ENCODE assay signal across 30 cellular contexts in the genomic region with DNA sequence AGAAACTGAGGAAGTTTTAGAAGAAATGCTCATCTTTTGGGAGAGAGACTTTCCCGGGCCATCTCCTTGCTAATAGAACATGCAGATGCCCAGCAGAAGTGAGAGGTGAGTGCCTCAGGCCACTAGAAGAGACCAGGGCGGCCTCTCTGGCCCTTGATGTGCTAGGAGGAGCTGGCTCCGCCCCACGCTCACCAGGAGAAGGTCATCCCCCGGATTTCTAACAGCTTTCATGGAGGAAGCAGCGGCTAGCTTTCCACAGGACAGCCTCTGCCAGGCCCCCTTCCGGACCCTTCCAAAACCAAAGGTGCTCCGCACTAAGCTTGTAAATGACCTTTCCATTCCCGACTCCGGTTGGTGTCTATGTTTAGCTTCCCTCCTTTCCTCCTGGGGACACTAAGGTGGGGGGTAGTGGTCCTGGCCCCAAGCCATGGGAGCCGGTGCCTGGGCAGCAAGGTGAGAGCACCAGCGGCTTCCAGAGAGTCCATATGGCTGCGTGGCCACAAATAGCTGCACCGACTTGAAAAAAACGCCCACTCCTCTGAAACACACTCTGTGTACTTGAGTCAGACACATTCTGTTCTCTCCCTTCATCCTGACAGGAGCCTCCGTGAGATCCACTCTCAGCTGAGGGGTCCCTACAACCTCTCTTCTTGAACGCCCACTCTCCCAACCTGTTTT.
DNase-seq lines count a peak whose midpoint lies in the region; ATAC-seq and TF ChIP-seq lines count a peak whose summit lies in the region.
"Had no signal": no experiment of that assay in that cellular context is flagged by ENCODE, and none has a peak within 500 bp of the region (broad histone marks: within the 10 kb centered on the region; RNA-seq: fewer than 3 reads in every experiment).

No MANE protein-coding gene starts in this region.

- no peak overlapping the region for H2AFZ ChIP-seq in trophoblast cell (ENCODE audit: insufficient read depth, low read length, poor library complexity)
- H2AFZ ChIP-seq: GM23248 had no signal

- no peaks in the 10 kb centered on the region for H3K36me3 ChIP-seq in endodermal cell (ENCODE audit: control insufficient read depth, insufficient read depth, low read length)
- no peaks in the 10 kb centered on the region for H3K36me3 ChIP-seq in HAP-1 (replicated peaks)
- H3K36me3 ChIP-seq in trophoblast cell (ENCODE audit: control insufficient read depth in 1 of 2, insufficient read depth in 2 of 2, low read length in 2 of 2) = no peaks in the 10 kb centered on the region
- no peaks in the 10 kb centered on the region for H3K36me3 ChIP-seq in psoas muscle (ENCODE audit: insufficient read depth in 1 of 2, low read depth in 1 of 2)
- H3K36me3 ChIP-seq: heart right ventricle, thoracic aorta had no signal

- no peak overlapping the region for H3K14ac ChIP-seq in trophoblast cell (ENCODE audit: low read length)

- no peak overlapping the region for H3K27ac Mint-ChIP-seq in endodermal cell
- no peak overlapping the region for H3K27ac Mint-ChIP-seq in nephron progenitor cell
- H3K27ac Mint-ChIP-seq: activated B cell treated with CpG ODN at 0.5 μM for 24 hours; activated T-cell treated with anti-CD3 and anti-CD28 coated beads, Interleukin-2, amount 50 U/mL, for 72 hours; CD4-positive, CD25-positive, alpha-beta regulatory T cell had no signal

- H3K9ac ChIP-seq in endodermal cell (ENCODE audit: extremely low read depth, low read length, poor library complexity, severe bottlenecking) (no peak overlapping the region), trophoblast cell (ENCODE audit: low read length) (no peak overlapping the region)
- H3K9ac ChIP-seq: GM23248, KMS-11 had no signal

- no peak overlapping the region for H2BK12ac ChIP-seq in trophoblast cell (ENCODE audit: low read length)

- DNase-seq in NCI-H146 (lab: John Stamatoyannopoulos, UW) (peak; percentile 26), NCI-H146 treated with DMSO at 0.1 percent for 48 hours (lab: John Stamatoyannopoulos, UW; ENCODE audit: unreplicated experiment) (no peak), NCI-H2227 treated with DMSO at 0.1 percent for 48 hours (lab: John Stamatoyannopoulos, UW) (peak; percentile 74), endodermal cell (peak; percentile 75), nephron progenitor cell (peak; percentile 30), HAP-1 (ENCODE audit: low spot score in 2 of 2) (no peak), trophoblast cell (no peak), psoas muscle (no peak)
- DNase-seq: activated B cell treated with CpG ODN at 0.5 μM for 24 hours; activated CD4-positive, alpha-beta T cell treated with anti-CD3 and anti-CD28 coated beads, Interleukin-2, amount 50 U/mL, for 1 hour; activated naive CD4-positive, alpha-beta T cell treated with Interleukin-2 at 50 U/mL for 16 hours; activated T-cell treated with anti-CD3 and anti-CD28 coated beads, Interleukin-2, amount 50 U/mL, for 72 hours; body of pancreas; CD4-positive, CD25-positive, alpha-beta regulatory T cell; effector memory CD4-positive, alpha-beta T cell; foreskin fibroblast; GM23248; heart right ventricle; mesendoderm; MM.1S; NCI-H2081 treated with DMSO at 0.1 percent for 48 hours; NCI-H510A treated with DMSO at 0.1 percent for 48 hours; SIG-M5; stimulated activated naive CD4-positive, alpha-beta T cell; T1000 had no signal

- H3K4me3 ChIP-seq in endodermal cell (ENCODE audit: low read length) = no peak overlapping the region
- no peak overlapping the region for H3K4me3 ChIP-seq in HAP-1
- H3K4me3 ChIP-seq in trophoblast cell (ENCODE audit: low read depth, low read length) = no peak overlapping the region
- H3K4me3 ChIP-seq in psoas muscle = no peak overlapping the region
- H3K4me3 ChIP-seq: body of pancreas, GM23248, heart right ventricle, thoracic aorta had no signal

- peaks cover 7% of the 10 kb centered on the region for H3K27me3 Mint-ChIP-seq in endodermal cell (ENCODE audit: insufficient read depth)
- H3K27me3 Mint-ChIP-seq in nephron progenitor cell (ENCODE audit: low read depth, poor library complexity) = peaks cover 70% of the 10 kb centered on the region
- H3K27me3 Mint-ChIP-seq: activated B cell treated with CpG ODN at 0.5 μM for 24 hours; CD4-positive, CD25-positive, alpha-beta regulatory T cell had no signal

- H4K8ac ChIP-seq in trophoblast cell (ENCODE audit: low read depth, low read length) = no peak overlapping the region

- no peak overlapping the region for H3K4me2 ChIP-seq in trophoblast cell (ENCODE audit: low read length)
- H3K4me2 ChIP-seq: KMS-11 had no signal

- H3K27ac ChIP-seq in endodermal cell (ENCODE audit: low read depth, low read length) (no peak overlapping the region), trophoblast cell (ENCODE audit: low read depth, low read length) (no peak overlapping the region), psoas muscle (no peak overlapping the region)
- H3K27ac ChIP-seq: 22Rv1, body of pancreas, GM23248, heart right ventricle, KMS-11, thoracic aorta had no signal

- no peaks in the 10 kb centered on the region for H3K4me1 ChIP-seq in endodermal cell (ENCODE audit: control insufficient read depth, insufficient read depth, low read length)
- H3K4me1 ChIP-seq in HAP-1 = no peaks in the 10 kb centered on the region
- H3K4me1 ChIP-seq in trophoblast cell (ENCODE audit: control insufficient read depth in 1 of 2, insufficient read depth in 2 of 2, low read length in 2 of 2) = peaks cover 0 to 3% of the 10 kb centered on the region in 2 experiments
- H3K4me1 ChIP-seq in psoas muscle = no peaks in the 10 kb centered on the region
- H3K4me1 ChIP-seq: body of pancreas, heart right ventricle had no signal

- intact Hi-C loops in psoas muscle (cut with DNase I) = no loop called here

- H3K4me3 Mint-ChIP-seq in endodermal cell (no peak overlapping the region), nephron progenitor cell (peak overlapping the region; percentile 73)
- H3K4me3 Mint-ChIP-seq: activated B cell treated with CpG ODN at 0.5 μM for 24 hours; activated T-cell treated with anti-CD3 and anti-CD28 coated beads, Interleukin-2, amount 50 U/mL, for 72 hours; CD4-positive, CD25-positive, alpha-beta regulatory T cell had no signal

- H3K9me3 Mint-ChIP-seq in endodermal cell (no peaks in the 10 kb centered on the region), nephron progenitor cell (peaks cover 11% of the 10 kb centered on the region)
- H3K9me3 Mint-ChIP-seq: activated B cell treated with CpG ODN at 0.5 μM for 24 hours; activated T-cell treated with anti-CD3 and anti-CD28 coated beads, Interleukin-2, amount 50 U/mL, for 72 hours had no signal

- no peak overlapping the region for H2AK5ac ChIP-seq in trophoblast cell (ENCODE audit: low read length)

- H3K9me3 ChIP-seq in endodermal cell (ENCODE audit: control insufficient read depth, low read length) (no peaks in the 10 kb centered on the region), HAP-1 (no peaks in the 10 kb centered on the region), trophoblast cell (ENCODE audit: insufficient read depth, low read depth, low read length) (no peaks in the 10 kb centered on the region), psoas muscle (no peaks in the 10 kb centered on the region)
- H3K9me3 ChIP-seq: body of pancreas, thoracic aorta had no signal

- no peak overlapping the region for H4K91ac ChIP-seq in trophoblast cell (ENCODE audit: low read depth, low read length)

- H3K79me2 ChIP-seq in trophoblast cell (ENCODE audit: control insufficient read depth, insufficient read depth, low read length, poor library complexity) = no peaks in the 10 kb centered on the region

- ATAC-seq in psoas muscle = no peak
- ATAC-seq: activated T-cell treated with anti-CD3 and anti-CD28 coated beads, Interleukin-2, amount 50 U/mL, for 72 hours; body of pancreas; esophagus mucosa; heart right ventricle; left lobe of liver had no signal

- no peak overlapping the region for H3K4ac ChIP-seq in trophoblast cell (ENCODE audit: low read depth, low read length)

- H3K4me1 Mint-ChIP-seq in endodermal cell (peaks cover 5% of the 10 kb centered on the region), nephron progenitor cell (peaks cover 22% of the 10 kb centered on the region)
- H3K4me1 Mint-ChIP-seq: activated B cell treated with CpG ODN at 0.5 μM for 24 hours; CD4-positive, CD25-positive, alpha-beta regulatory T cell had no signal

- TF ChIP-seq CTCF in endodermal cell (conservative IDR thresholded peaks at IDR 0.05) (no peak), nephron progenitor cell (IDR thresholded peaks at IDR 0.05) (no peak), psoas muscle (IDR thresholded peaks at IDR 0.05) (no peak)

- H3K27me3 ChIP-seq in endodermal cell (ENCODE audit: control insufficient read depth, insufficient read depth, low read length, poor library complexity, severe bottlenecking) (no peaks in the 10 kb centered on the region), HAP-1 (ENCODE audit: low read depth) (no peaks in the 10 kb centered on the region), trophoblast cell (ENCODE audit: insufficient read depth, low read length) (no peaks in the 10 kb centered on the region), psoas muscle (ENCODE audit: insufficient read depth in 3 of 3, low read length in 2 of 3) (peaks cover 0 to 20% (median 0%) of the 10 kb centered on the region in 3 donors)
- H3K27me3 ChIP-seq: body of pancreas had no signal

- no peak overlapping the region for H2BK120ac ChIP-seq in trophoblast cell (ENCODE audit: insufficient read depth, low read length, poor library complexity)

- WGBS in endodermal cell (ENCODE audit: insufficient coverage in 1 of 2, insufficient read length in 1 of 2), 2 experiments = 71 to 72% methylated on average over 14 to 17 of the region's 17 CpGs
- no CpG with 5 or more reads among the region's 17 CpGs for WGBS in trophoblast cell (ENCODE audit: extremely low coverage, insufficient coverage, insufficient read length)
- 51 to 58% (median 55%) methylated on average over 17 of the region's 17 CpGs for WGBS in psoas muscle, 3 donors

- no peaks in the 10 kb centered on the region for H3K36me3 Mint-ChIP-seq in endodermal cell (ENCODE audit: low read depth)
- H3K36me3 Mint-ChIP-seq in nephron progenitor cell (ENCODE audit: low read depth) = no peaks in the 10 kb centered on the region
- H3K36me3 Mint-ChIP-seq: CD4-positive, CD25-positive, alpha-beta regulatory T cell had no signal

- no peaks in the 10 kb centered on the region for H3K79me1 ChIP-seq in trophoblast cell (ENCODE audit: low read length)

- H2BK5ac ChIP-seq in trophoblast cell (ENCODE audit: low read depth, low read length, poor library complexity) = no peak overlapping the region

- no peak overlapping the region for H3K18ac ChIP-seq in trophoblast cell (ENCODE audit: low read length)

- H3K23ac ChIP-seq in trophoblast cell (ENCODE audit: low read length) = no peak overlapping the region

- H4K12ac ChIP-seq in trophoblast cell (ENCODE audit: low read depth, low read length) = no peak overlapping the region

- in situ Hi-C loops in HAP-1 (cut with MboI; ENCODE audit: low sequenced_read_pairs) = no loop called here

Comparison
In these comparisons a context has a peak if more than half of its experiments do, and no peak if none do; other contexts are left out.
1. DNase-seq: peak in NCI-H146 (single experiment), NCI-H2227 treated with DMSO at 0.1 percent for 48 hours (single experiment), endodermal cell (single experiment) and nephron progenitor cell (single experiment); none in NCI-H146 treated with DMSO at 0.1 percent for 48 hours (single experiment), HAP-1 (0 of 2), trophoblast cell (0 of 2) and psoas muscle (0 of 2).